Comparison of ENCODE assay signal across 1 cellular context in the genomic region with DNA sequence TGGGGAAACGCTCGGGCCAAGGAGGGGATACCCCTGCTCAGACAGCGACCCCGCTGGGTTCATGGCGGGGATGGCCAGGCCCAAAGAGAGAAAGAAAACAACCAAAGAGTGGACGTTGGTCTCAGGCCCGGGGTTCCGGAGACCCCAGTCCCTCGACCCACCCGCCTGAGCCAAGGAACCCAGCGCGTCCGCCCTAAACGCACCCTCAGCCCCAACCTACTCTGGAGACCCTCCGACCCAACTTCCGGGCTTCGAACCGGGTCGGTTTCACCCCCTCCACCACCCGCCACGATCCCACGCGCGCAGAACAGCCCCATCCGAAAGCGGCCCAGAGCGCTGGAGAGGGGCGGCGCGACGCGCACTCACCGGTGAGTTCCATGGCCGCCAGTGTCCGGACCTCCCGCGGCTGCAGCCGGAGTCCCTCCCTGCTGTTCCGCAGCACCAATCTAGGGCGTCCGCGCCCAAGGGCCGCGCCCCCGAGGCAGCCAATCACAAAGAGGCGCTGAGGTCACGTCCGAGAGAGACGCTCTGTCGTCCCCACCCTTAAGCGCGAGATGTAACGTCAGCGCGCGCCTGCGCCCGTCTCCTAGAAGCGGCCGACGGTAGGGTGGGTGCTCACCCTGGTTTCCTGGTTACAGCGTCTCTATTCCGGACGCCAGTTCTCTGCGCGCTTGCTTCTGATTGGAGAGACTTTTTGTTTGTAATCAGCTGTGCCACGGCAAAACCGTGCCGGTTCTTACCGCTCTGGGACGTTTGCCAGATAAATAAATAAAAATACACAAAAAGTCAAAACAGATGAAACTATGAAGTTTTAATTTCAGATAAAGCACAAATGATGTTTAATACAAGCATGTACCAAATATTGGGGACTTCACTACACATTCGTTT.
TF ChIP-seq lines count a peak whose summit lies in the region.

A gene with protein sequence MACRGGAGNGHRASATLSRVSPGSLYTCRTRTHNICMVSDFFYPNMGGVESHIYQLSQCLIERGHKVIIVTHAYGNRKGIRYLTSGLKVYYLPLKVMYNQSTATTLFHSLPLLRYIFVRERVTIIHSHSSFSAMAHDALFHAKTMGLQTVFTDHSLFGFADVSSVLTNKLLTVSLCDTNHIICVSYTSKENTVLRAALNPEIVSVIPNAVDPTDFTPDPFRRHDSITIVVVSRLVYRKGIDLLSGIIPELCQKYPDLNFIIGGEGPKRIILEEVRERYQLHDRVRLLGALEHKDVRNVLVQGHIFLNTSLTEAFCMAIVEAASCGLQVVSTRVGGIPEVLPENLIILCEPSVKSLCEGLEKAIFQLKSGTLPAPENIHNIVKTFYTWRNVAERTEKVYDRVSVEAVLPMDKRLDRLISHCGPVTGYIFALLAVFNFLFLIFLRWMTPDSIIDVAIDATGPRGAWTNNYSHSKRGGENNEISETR (minus strand): TSS at position 389 of the 888 bp plus-strand sequence. CDS start 3,593 bp downstream, outside the sequence.

TF ChIP-seq in K562, 482 proteins besides CTCF, POLR2A, EP300 and RAD21 (continued from another document):
- TF ChIP-seq, protein P1, sequence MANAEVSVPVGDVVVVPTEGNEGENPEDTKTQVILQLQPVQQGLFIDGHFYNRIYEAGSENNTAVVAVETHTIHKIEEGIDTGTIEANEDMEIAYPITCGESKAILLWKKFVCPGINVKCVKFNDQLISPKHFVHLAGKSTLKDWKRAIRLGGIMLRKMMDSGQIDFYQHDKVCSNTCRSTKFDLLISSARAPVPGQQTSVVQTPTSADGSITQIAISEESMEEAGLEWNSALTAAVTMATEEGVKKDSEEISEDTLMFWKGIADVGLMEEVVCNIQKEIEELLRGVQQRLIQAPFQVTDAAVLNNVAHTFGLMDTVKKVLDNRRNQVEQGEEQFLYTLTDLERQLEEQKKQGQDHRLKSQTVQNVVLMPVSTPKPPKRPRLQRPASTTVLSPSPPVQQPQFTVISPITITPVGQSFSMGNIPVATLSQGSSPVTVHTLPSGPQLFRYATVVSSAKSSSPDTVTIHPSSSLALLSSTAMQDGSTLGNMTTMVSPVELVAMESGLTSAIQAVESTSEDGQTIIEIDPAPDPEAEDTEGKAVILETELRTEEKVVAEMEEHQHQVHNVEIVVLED (CRISPR knock-in tag; IDR thresholded peaks at IDR 0.05), result peak; percentile 85
- TF ChIP-seq DACH1 (IDR thresholded peaks at IDR 0.05; ENCODE audit: partially characterized antibody), result peak; percentile 57
- TF ChIP-seq ZNF780A (CRISPR knock-in tag; IDR thresholded peaks at IDR 0.05), result no peak
